23 cellular contexts compared by ENCODE assay signal in genomic region chr5:144060598-144060997, GRCh38.
A peak's percentile ranks its signal among the peaks of the same experiment; 100 is the strongest.
DNase-seq lines count a peak whose midpoint lies in the region; ATAC-seq, FAIRE-seq and TF ChIP-seq lines count a peak whose summit lies in the region.
"Had no signal": no experiment of that assay in that cellular context is flagged by ENCODE, and none has a peak within 500 bp of the region (broad histone marks: within the 10 kb centered on the region; RNA-seq: fewer than 3 reads in every experiment).

No MANE protein-coding gene starts in this region.

- TF ChIP-seq CTCF in PC-3 (conservative IDR thresholded peaks at IDR 0.05; ENCODE audit: low read depth, low read length) = no peak
- TF ChIP-seq CTCF in bronchial epithelial cell (IDR thresholded peaks at IDR 0.05; ENCODE audit: insufficient read depth, low read length, severe bottlenecking) = no peak

- peaks cover 5% of the 10 kb centered on the region; the same call in 1 of the 2 replicates for H3K9me3 ChIP-seq in PC-3 (ENCODE audit: low read length)
- H3K9me3 ChIP-seq: Caco-2, ovary, SJSA1 had no signal

- no peaks in the 10 kb centered on the region for H3K79me2 ChIP-seq in PC-3 (ENCODE audit: low read length)

- H3K9me2 ChIP-seq in PC-3 (replicated peaks; ENCODE audit: low read length) = no peaks in the 10 kb centered on the region

- ATAC-seq in PC-3 (peak; percentile 78), HG02970 (IDR thresholded peaks at IDR 0.05; ENCODE audit: low FRiP score, unreplicated experiment) (no peak)

- H3K4me3 ChIP-seq in PC-3 (ENCODE audit: low read length) (no peak overlapping the region), bronchial epithelial cell (ENCODE audit: low read depth, low read length) (no peak overlapping the region)
- H3K4me3 ChIP-seq: lung, ovary, SJSA1, smooth muscle cell had no signal

- H3K4me1 ChIP-seq in PC-3 (ENCODE audit: insufficient read depth, low read length) = 0 out of 2 replicates have a peak, but pooled peaks cover 3% of the 10 kb centered on the region
- H3K4me1 ChIP-seq: Caco-2, SJSA1 had no signal

- H3K27me3 ChIP-seq in PC-3 (ENCODE audit: low read length) (no peaks in the 10 kb centered on the region), bronchial epithelial cell (ENCODE audit: control insufficient read depth, insufficient read depth, low read length) (no peaks in the 10 kb centered on the region)
- H3K27me3 ChIP-seq: ovary, SJSA1 had no signal

- CTCF ChIA-PET in PC-3 (lab: Charles Lee) = no interaction called here

- intact Hi-C loops in PC-3 (cut with micrococcal nuclease) = no loop called here

- peak overlapping the region; percentile 69 for H3K27ac ChIP-seq in PC-3 (ENCODE audit: low read length)
- H3K27ac ChIP-seq: ovary, SJSA1 had no signal

- no peaks in the 10 kb centered on the region; the same call in 1 of the 2 replicates for H3K36me3 ChIP-seq in PC-3 (ENCODE audit: low read depth, low read length)
- H3K36me3 ChIP-seq in bronchial epithelial cell (ENCODE audit: control insufficient read depth, insufficient read depth, low read length) = no peaks in the 10 kb centered on the region
- H3K36me3 ChIP-seq: ovary, SJSA1 had no signal

- POLR2A ChIA-PET in PC-3 (lab: Charles Lee; ENCODE audit: unreplicated experiment) = no interaction called here

- no peak overlapping the region for H3K4me2 ChIP-seq in PC-3 (ENCODE audit: low read length)
- H3K4me2 ChIP-seq: smooth muscle cell had no signal

- DNase-seq in H54 (ENCODE audit: insufficient read length, low spot score) (peak; percentile 15), PC-3 (peak; percentile 70), bronchial epithelial cell (ENCODE audit: low read depth) (peak; percentile 89), renal cortical epithelial cell (ENCODE audit: low read depth) (peak; percentile 15), NCI-H2081 (lab: John Stamatoyannopoulos, UW) (no peak), NCI-H748 (lab: John Stamatoyannopoulos, UW; ENCODE audit: unreplicated experiment) (no peak)
- DNase-seq: activated B cell treated with CpG ODN at 0.5 μM for 24 hours; activated CD8-positive, alpha-beta memory T cell treated with anti-CD3 and anti-CD28 coated beads, Interleukin-2, amount 50 U/mL, for 4 hours; C1 segment of cervical spinal cord; Caco-2; caudate nucleus; glutamatergic neuron; islet precursor cell; Karpas-422; NCI-H1694 treated with DMSO at 0.1 percent for 48 hours; NCI-H2171 treated with DMSO at 0.1 percent for 48 hours; NCI-H524; ovary; stimulated activated CD4-positive, alpha-beta T cell treated with anti-CD3 and anti-CD28 coated beads, Interleukin-1b, Interleukin-23, amount 100 ng/mL, for 48 hours had no signal

- no peak overlapping the region for H2AFZ ChIP-seq in PC-3 (ENCODE audit: low read length)

- TF ChIP-seq POLR2A in H54 (IDR thresholded peaks at IDR 0.05; ENCODE audit: low read depth, low read length) = no peak

- BruUV-seq in PC-3 (replicated peaks; lab: Mats Ljungman, UMichigan) = no TSS peak

- FAIRE-seq in H54 (lab: Jason Lieb, UNC) = peak; percentile 11
- FAIRE-seq in bronchial epithelial cell (lab: Jason Lieb, UNC) = no peak

- H3F3A ChIP-seq in PC-3 (ENCODE audit: low read length, unreplicated experiment) = no peaks in the 10 kb centered on the region

- H4K20me1 ChIP-seq in PC-3 (ENCODE audit: low read length) = no peaks in the 10 kb centered on the region

- no peak overlapping the region for H3K9ac ChIP-seq in PC-3 (ENCODE audit: low read length)

Comparison
In these comparisons a context has a peak if more than half of its experiments do, and no peak if none do; other contexts are left out.
1. DNase-seq: peak in H54 (single experiment), PC-3 (single experiment), bronchial epithelial cell (single experiment) and renal cortical epithelial cell (single experiment); none in NCI-H2081 (0 of 2) and NCI-H748 (single experiment).